In the genomic region with DNA sequence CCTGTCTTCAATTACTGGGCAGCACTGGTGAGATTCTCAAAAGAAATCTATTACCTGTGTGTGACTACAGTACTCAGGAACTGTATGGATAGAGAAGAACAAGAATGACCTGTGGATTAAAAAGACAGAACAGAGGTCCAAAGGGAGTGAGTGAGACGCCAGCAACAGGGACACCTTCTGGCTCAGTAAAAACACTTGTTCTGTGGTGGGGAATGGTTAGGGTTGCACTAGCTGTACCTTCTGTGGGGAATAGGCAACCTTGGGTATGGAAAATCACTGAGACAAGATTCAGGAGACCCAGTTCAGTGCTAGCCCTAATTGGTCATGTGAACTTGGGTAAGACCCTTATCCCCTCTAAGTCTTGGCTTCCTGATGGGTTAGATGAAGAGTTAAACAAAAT, we compare ENCODE assay signal across 21 cellular contexts.
DNase-seq lines count a peak whose midpoint lies in the region; ATAC-seq and TF ChIP-seq lines count a peak whose summit lies in the region.
"Had no signal": no experiment of that assay in that cellular context is flagged by ENCODE, and none has a peak within 500 bp of the region (broad histone marks: within the 10 kb centered on the region; RNA-seq: fewer than 3 reads in every experiment).

No MANE protein-coding gene starts in this region.

- no peak overlapping the region for H3K4me3 ChIP-seq in mesenchymal stem cell (ENCODE audit: insufficient read depth in 1 of 2, low read depth in 1 of 2, low read length in 2 of 2)
- H3K4me3 ChIP-seq: BLaER1, GM23248 had no signal

- H3K27ac Mint-ChIP-seq in activated naive CD8-positive, alpha-beta T cell treated with anti-CD3 and anti-CD28 coated beads, Interleukin-2, amount 10 ng/mL, durations not matched to agents 7 days and 5 days = no peak overlapping the region
- H3K27ac Mint-ChIP-seq in activated naive CD8-positive, alpha-beta T cell treated with anti-CD3 and anti-CD28 coated beads, Interleukin-2, amount 50 U/mL, for 24 hours = no peak overlapping the region
- H3K27ac Mint-ChIP-seq in WTC11 = no peak overlapping the region
- H3K27ac Mint-ChIP-seq: B cell; CD4-positive, CD25-positive, alpha-beta regulatory T cell; CD8-positive, alpha-beta T cell had no signal

- H2AK5ac ChIP-seq in mesenchymal stem cell (ENCODE audit: low read length, severe bottlenecking) = peak overlapping the region; percentile 42

- no peak overlapping the region for H2BK5ac ChIP-seq in mesenchymal stem cell (ENCODE audit: low read depth, low read length, poor library complexity, severe bottlenecking)

- no peak overlapping the region for H2BK15ac ChIP-seq in mesenchymal stem cell (ENCODE audit: low read depth, poor library complexity, severe bottlenecking)

- H3K23ac ChIP-seq in mesenchymal stem cell (ENCODE audit: low read length in 2 of 2) = no peak overlapping the region

- H2BK120ac ChIP-seq in mesenchymal stem cell (ENCODE audit: low read depth, low read length) = no peak overlapping the region

- no peak overlapping the region for H2BK12ac ChIP-seq in mesenchymal stem cell (ENCODE audit: low read length in 2 of 2)

- no peak overlapping the region for H3K27ac ChIP-seq in mesenchymal stem cell (ENCODE audit: low read length, poor library complexity, severe bottlenecking)
- H3K27ac ChIP-seq: 22Rv1, BLaER1, C4-2B, GM23248 had no signal

- peaks cover 3% of the 10 kb centered on the region for H3K9me3 Mint-ChIP-seq in activated naive CD8-positive, alpha-beta T cell treated with anti-CD3 and anti-CD28 coated beads, Interleukin-2, amount 10 ng/mL, durations not matched to agents 7 days and 5 days
- peaks cover 8% of the 10 kb centered on the region for H3K9me3 Mint-ChIP-seq in activated naive CD8-positive, alpha-beta T cell treated with anti-CD3 and anti-CD28 coated beads, Interleukin-2, amount 50 U/mL, for 24 hours
- H3K9me3 Mint-ChIP-seq in WTC11 = peaks cover 24% of the 10 kb centered on the region

- no peak overlapping the region for H3K14ac ChIP-seq in mesenchymal stem cell (ENCODE audit: low read length in 2 of 2)

- no peaks in the 10 kb centered on the region for H3K4me1 ChIP-seq in mesenchymal stem cell (ENCODE audit: control insufficient read depth, insufficient read depth, low read depth, low read length)
- H3K4me1 ChIP-seq: BLaER1 had no signal

- H3K4me3 Mint-ChIP-seq in activated naive CD8-positive, alpha-beta T cell treated with anti-CD3 and anti-CD28 coated beads, Interleukin-2, amount 10 ng/mL, durations not matched to agents 7 days and 5 days = peak overlapping the region; percentile 3
- no peak overlapping the region for H3K4me3 Mint-ChIP-seq in activated naive CD8-positive, alpha-beta T cell treated with anti-CD3 and anti-CD28 coated beads, Interleukin-2, amount 50 U/mL, for 24 hours
- H3K4me3 Mint-ChIP-seq in WTC11 = no peak overlapping the region
- H3K4me3 Mint-ChIP-seq: B cell; CD4-positive, CD25-positive, alpha-beta regulatory T cell; CD8-positive, alpha-beta T cell had no signal

- POLR2A ChIA-PET in activated naive CD8-positive, alpha-beta T cell treated with anti-CD3 and anti-CD28 coated beads, Interleukin-2, amount 10 ng/mL, durations not matched to agents 7 days and 5 days (lab: Charles Lee) = no interaction called here
- POLR2A ChIA-PET in WTC11 (lab: Charles Lee) = no interaction called here

- H3K18ac ChIP-seq in mesenchymal stem cell (ENCODE audit: low read depth in 1 of 2, low read length in 2 of 2) = no peak overlapping the region

- no peak for DNase-seq in activated naive CD8-positive, alpha-beta T cell treated with anti-CD3 and anti-CD28 coated beads, Interleukin-2, amount 10 ng/mL, durations not matched to agents 7 days and 5 days
- DNase-seq in activated naive CD8-positive, alpha-beta T cell treated with anti-CD3 and anti-CD28 coated beads, Interleukin-2, amount 50 U/mL, for 24 hours = no peak
- DNase-seq in WTC11 (ENCODE audit: low spot score) (no peak), mesenchymal stem cell (no peak), NCI-H510A treated with DMSO at 0.1 percent for 48 hours (lab: John Stamatoyannopoulos, UW) (no peak), T-helper 1 cell (no peak), HPDE6-E6E7 (ENCODE audit: extremely low spot score) (no peak), NCI-H2081 (lab: John Stamatoyannopoulos, UW) (no peak)
- DNase-seq: CD4-positive, CD25-positive, alpha-beta regulatory T cell; CD8-positive, alpha-beta T cell; DMS 273 treated with DMSO at 0.1 percent for 48 hours; DMS79; EL; GDM1; GM23248; H7; HCEC 1CT had no signal

- ATAC-seq in activated naive CD8-positive, alpha-beta T cell treated with anti-CD3 and anti-CD28 coated beads, Interleukin-2, amount 10 ng/mL, durations not matched to agents 7 days and 5 days (ENCODE audit: low read depth) = no peak
- no peak for ATAC-seq in activated naive CD8-positive, alpha-beta T cell treated with anti-CD3 and anti-CD28 coated beads, Interleukin-2, amount 50 U/mL, for 24 hours
- peak; percentile 65 for ATAC-seq in WTC11
- ATAC-seq: CD8-positive, alpha-beta T cell had no signal

- WGBS in mesenchymal stem cell = 76% methylated on average over 1 of the region's 1 CpG

- peaks cover 18% of the 10 kb centered on the region for H3K4me1 Mint-ChIP-seq in activated naive CD8-positive, alpha-beta T cell treated with anti-CD3 and anti-CD28 coated beads, Interleukin-2, amount 10 ng/mL, durations not matched to agents 7 days and 5 days
- no peaks in the 10 kb centered on the region for H3K4me1 Mint-ChIP-seq in activated naive CD8-positive, alpha-beta T cell treated with anti-CD3 and anti-CD28 coated beads, Interleukin-2, amount 50 U/mL, for 24 hours
- H3K4me1 Mint-ChIP-seq in WTC11 = peaks cover 62% of the 10 kb centered on the region
- H3K4me1 Mint-ChIP-seq: B cell; CD4-positive, CD25-positive, alpha-beta regulatory T cell had no signal

- TF ChIP-seq CTCF in WTC11 (IDR thresholded peaks at IDR 0.05) = no peak

- H4K8ac ChIP-seq in mesenchymal stem cell (ENCODE audit: low read length) = no peak overlapping the region

- H3K27me3 Mint-ChIP-seq in activated naive CD8-positive, alpha-beta T cell treated with anti-CD3 and anti-CD28 coated beads, Interleukin-2, amount 10 ng/mL, durations not matched to agents 7 days and 5 days = no peaks in the 10 kb centered on the region
- H3K27me3 Mint-ChIP-seq in activated naive CD8-positive, alpha-beta T cell treated with anti-CD3 and anti-CD28 coated beads, Interleukin-2, amount 50 U/mL, for 24 hours = no peaks in the 10 kb centered on the region
- H3K27me3 Mint-ChIP-seq in WTC11 (ENCODE audit: low read depth) = no peaks in the 10 kb centered on the region
- H3K27me3 Mint-ChIP-seq: B cell; CD4-positive, CD25-positive, alpha-beta regulatory T cell had no signal

- H3K36me3 ChIP-seq in mesenchymal stem cell (ENCODE audit: control insufficient read depth in 1 of 2, insufficient read depth in 2 of 2, low read depth in 1 of 2, low read length in 2 of 2) = no peaks in the 10 kb centered on the region
- H3K36me3 ChIP-seq: BLaER1 had no signal

- no peaks in the 10 kb centered on the region for H3K79me1 ChIP-seq in mesenchymal stem cell (replicated peaks; ENCODE audit: low read length, poor library complexity, severe bottlenecking)

- H3K9ac ChIP-seq in mesenchymal stem cell (ENCODE audit: low read length) = no peak overlapping the region
- H3K9ac ChIP-seq: BLaER1, GM23248 had no signal

- CTCF ChIA-PET in WTC11 (lab: Charles Lee) = no interaction called here

- H4K91ac ChIP-seq in mesenchymal stem cell (ENCODE audit: low read length) = no peak overlapping the region

- H3K4ac ChIP-seq in mesenchymal stem cell (ENCODE audit: low read depth in 1 of 2, low read length in 2 of 2) = no peak overlapping the region

- no peaks in the 10 kb centered on the region for H3K27me3 ChIP-seq in mesenchymal stem cell (ENCODE audit: control insufficient read depth in 1 of 2, insufficient read depth in 1 of 2, low read length in 2 of 2)
- H3K27me3 ChIP-seq: BLaER1 had no signal

- no peaks in the 10 kb centered on the region for H3K9me3 ChIP-seq in mesenchymal stem cell (ENCODE audit: control insufficient read depth, low read length)
- H3K9me3 ChIP-seq: BLaER1 had no signal

- H3K36me3 Mint-ChIP-seq in activated naive CD8-positive, alpha-beta T cell treated with anti-CD3 and anti-CD28 coated beads, Interleukin-2, amount 10 ng/mL, durations not matched to agents 7 days and 5 days = no peaks in the 10 kb centered on the region
- no peaks in the 10 kb centered on the region for H3K36me3 Mint-ChIP-seq in activated naive CD8-positive, alpha-beta T cell treated with anti-CD3 and anti-CD28 coated beads, Interleukin-2, amount 50 U/mL, for 24 hours (ENCODE audit: low read depth)
- H3K36me3 Mint-ChIP-seq in WTC11 = peaks cover 28% of the 10 kb centered on the region
- H3K36me3 Mint-ChIP-seq: CD4-positive, CD25-positive, alpha-beta regulatory T cell; CD8-positive, alpha-beta T cell had no signal

- no peak overlapping the region for H3K4me2 ChIP-seq in mesenchymal stem cell (ENCODE audit: low read length, poor library complexity, severe bottlenecking)
- H3K4me2 ChIP-seq: BLaER1 had no signal

- no peak overlapping the region for H2AFZ ChIP-seq in mesenchymal stem cell (ENCODE audit: low read depth, low read length)
- H2AFZ ChIP-seq: GM23248 had no signal

TF ChIP-seq in WTC11, 78 proteins besides CTCF, POLR2A, EP300 and RAD21 (continues in another document):
- no peak for TF ChIP-seq CREB1 (CRISPR knock-in tag; IDR thresholded peaks at IDR 0.05)
- no peak for TF ChIP-seq ZNF138 (CRISPR knock-in tag; conservative IDR thresholded peaks at IDR 0.05)
- no peak for TF ChIP-seq SOX15 (CRISPR knock-in tag; IDR thresholded peaks at IDR 0.05)
- TF ChIP-seq CBFB (CRISPR knock-in tag; IDR thresholded peaks at IDR 0.05; ENCODE audit: low read depth) = no peak
- TF ChIP-seq, protein P1, sequence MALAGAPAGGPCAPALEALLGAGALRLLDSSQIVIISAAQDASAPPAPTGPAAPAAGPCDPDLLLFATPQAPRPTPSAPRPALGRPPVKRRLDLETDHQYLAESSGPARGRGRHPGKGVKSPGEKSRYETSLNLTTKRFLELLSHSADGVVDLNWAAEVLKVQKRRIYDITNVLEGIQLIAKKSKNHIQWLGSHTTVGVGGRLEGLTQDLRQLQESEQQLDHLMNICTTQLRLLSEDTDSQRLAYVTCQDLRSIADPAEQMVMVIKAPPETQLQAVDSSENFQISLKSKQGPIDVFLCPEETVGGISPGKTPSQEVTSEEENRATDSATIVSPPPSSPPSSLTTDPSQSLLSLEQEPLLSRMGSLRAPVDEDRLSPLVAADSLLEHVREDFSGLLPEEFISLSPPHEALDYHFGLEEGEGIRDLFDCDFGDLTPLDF (CRISPR knock-in tag; IDR thresholded peaks at IDR 0.05) = no peak
- no peak for TF ChIP-seq TP53 (CRISPR knock-in tag; IDR thresholded peaks at IDR 0.05)
- TF ChIP-seq NFYB (CRISPR knock-in tag; conservative IDR thresholded peaks at IDR 0.05; ENCODE audit: low read depth) = no peak
